In genomic region chr21:33874161-33874560, GRCh38 we compare ENCODE assay signal across 18 cellular contexts. TPM values are rescaled to one million over a fixed set of nuclear protein-coding genes. Genes with fewer than 3 reads are reported as not detected.
DNase-seq lines count a peak whose midpoint lies in the region; ATAC-seq and TF ChIP-seq lines count a peak whose summit lies in the region.
"Had no signal": no experiment of that assay in that cellular context is flagged by ENCODE, and none has a peak within 500 bp of the region (broad histone marks: within the 10 kb centered on the region; RNA-seq: fewer than 3 reads in every experiment).

No MANE protein-coding gene starts in this region.

- no peak for ATAC-seq in upper lobe of right lung
- no peak for ATAC-seq in HG02981 (IDR thresholded peaks at IDR 0.05; ENCODE audit: unreplicated experiment)

- H2AFZ ChIP-seq in neuronal stem cell (ENCODE audit: low read length), result no peak overlapping the region

- no peaks in the 10 kb centered on the region for H3K36me3 Mint-ChIP-seq in chondrocyte (ENCODE audit: low read depth)
- H3K36me3 Mint-ChIP-seq in mesothelial cell of epicardium, result peaks cover 4% of the 10 kb centered on the region
- H3K36me3 Mint-ChIP-seq: CD4-positive, alpha-beta memory T cell had no signal

- H2BK12ac ChIP-seq in neuronal stem cell (ENCODE audit: low read length), result no peak overlapping the region

- H3K4me2 ChIP-seq in neuronal stem cell (ENCODE audit: insufficient read depth, low read length, poor library complexity, severe bottlenecking), result no peak overlapping the region

- no peak overlapping the region for H4K91ac ChIP-seq in neuronal stem cell (ENCODE audit: low read depth, low read length, poor library complexity)

- H3K4me1 Mint-ChIP-seq in chondrocyte (ENCODE audit: low read depth) (peaks cover 9% of the 10 kb centered on the region), mesothelial cell of epicardium (no peaks in the 10 kb centered on the region)
- H3K4me1 Mint-ChIP-seq: CD4-positive, alpha-beta memory T cell had no signal

- DNase-seq in chondrocyte (ENCODE audit: low spot score), result peak; percentile 63
- no peak for DNase-seq in neuronal stem cell (ENCODE audit: low spot score)
- peak; percentile 25 for DNase-seq in sigmoid colon
- peak; percentile 31 for DNase-seq in upper lobe of right lung
- DNase-seq in NOMO-1 treated with dmso at 0.1 percent for 144 hours (lab: John Stamatoyannopoulos, UW; ENCODE audit: unreplicated experiment), result no peak
- no peak for DNase-seq in head of caudate nucleus
- no peak for DNase-seq in mesothelial cell of epicardium (ENCODE audit: low spot score in 2 of 2, unreplicated experiment in 2 of 2)
- DNase-seq: C1 segment of cervical spinal cord; Calu3; CD4-positive, alpha-beta memory T cell; COR-L47; DMS53; DMS79 treated with DMSO at 0.1 percent for 48 hours; GF-D8; GOT3; HFFc6 had no signal

- H3K4me3 ChIP-seq in neuronal stem cell (ENCODE audit: low read length in 2 of 2) (no peak overlapping the region), sigmoid colon (no peak overlapping the region), upper lobe of right lung (no peak overlapping the region)
- H3K4me3 ChIP-seq: HAP-1 had no signal

- H3K4me1 ChIP-seq in neuronal stem cell (ENCODE audit: control insufficient read depth in 2 of 2, insufficient read depth in 1 of 2, low read depth in 1 of 2, low read length in 2 of 2) (no peaks in the 10 kb centered on the region), sigmoid colon (no peaks in the 10 kb centered on the region), upper lobe of right lung (no peaks in the 10 kb centered on the region)
- H3K4me1 ChIP-seq: HAP-1 had no signal

- no CpG with 5 or more reads among the region's 7 CpGs for WGBS in neuronal stem cell (ENCODE audit: extremely low coverage in 2 of 2, insufficient read length in 2 of 2, insufficient replicate concordance in 1 of 2), 2 donors
- WGBS in sigmoid colon, 2 donors, result 94 to 96% methylated on average over 7 of the region's 7 CpGs

- intact Hi-C loops in sigmoid colon (cut with DNase I) (no loop called here), upper lobe of right lung (cut with DNase I) (no loop called here), head of caudate nucleus (cut with DNase I) (no loop called here)

- no peak overlapping the region for H2BK5ac ChIP-seq in neuronal stem cell (ENCODE audit: low read length)

- peak overlapping the region; percentile 34 for H3K23ac ChIP-seq in neuronal stem cell (ENCODE audit: low read depth, low read length, poor library complexity)

- H3K9me3 Mint-ChIP-seq in chondrocyte (ENCODE audit: low read depth) (no peaks in the 10 kb centered on the region), mesothelial cell of epicardium (no peaks in the 10 kb centered on the region)
- H3K9me3 Mint-ChIP-seq: HFFc6 had no signal

- H3K18ac ChIP-seq in neuronal stem cell (ENCODE audit: low read length), result peak overlapping the region; percentile 80

- no peaks in the 10 kb centered on the region for H3K79me1 ChIP-seq in neuronal stem cell (ENCODE audit: low read depth, low read length)

- H3K36me3 ChIP-seq in neuronal stem cell (replicated peaks in 1 of 2; ENCODE audit: control insufficient read depth in 2 of 2, insufficient read depth in 2 of 2, low read length in 2 of 2), result no peaks in the 10 kb centered on the region
- H3K36me3 ChIP-seq in sigmoid colon, result no peaks in the 10 kb centered on the region
- H3K36me3 ChIP-seq in upper lobe of right lung, result no peaks in the 10 kb centered on the region
- H3K36me3 ChIP-seq: HAP-1 had no signal

- TF ChIP-seq EP300 in sigmoid colon (IDR thresholded peaks at IDR 0.05), result no peak

- H2BK15ac ChIP-seq in neuronal stem cell (ENCODE audit: low read length), result no peak overlapping the region

- H3K27ac ChIP-seq in neuronal stem cell (replicated peaks; ENCODE audit: low read length) (no peak overlapping the region), sigmoid colon (no peak overlapping the region), upper lobe of right lung (no peak overlapping the region)

- no peak overlapping the region for H3K27ac Mint-ChIP-seq in chondrocyte (ENCODE audit: unreplicated experiment)
- no peak overlapping the region for H3K27ac Mint-ChIP-seq in mesothelial cell of epicardium
- H3K27ac Mint-ChIP-seq: HFFc6 had no signal

- peak overlapping the region; percentile 68 for H2AK5ac ChIP-seq in neuronal stem cell (ENCODE audit: low read depth, low read length)

- H3K27me3 ChIP-seq in neuronal stem cell (ENCODE audit: control insufficient read depth in 3 of 3, insufficient read depth in 3 of 3, low read depth in 1 of 3, low read length in 3 of 3), result no peaks in the 10 kb centered on the region
- no peaks in the 10 kb centered on the region for H3K27me3 ChIP-seq in sigmoid colon
- no peaks in the 10 kb centered on the region for H3K27me3 ChIP-seq in upper lobe of right lung

- no peak for TF ChIP-seq CTCF in chondrocyte (IDR thresholded peaks at IDR 0.05)
- TF ChIP-seq CTCF in sigmoid colon (IDR thresholded peaks at IDR 0.05), result no peak
- TF ChIP-seq CTCF in upper lobe of right lung (IDR thresholded peaks at IDR 0.05), result no peak
- no peak for TF ChIP-seq CTCF in mesothelial cell of epicardium (IDR thresholded peaks at IDR 0.05; ENCODE audit: unreplicated experiment)

- peak overlapping the region; percentile 71 for H3K14ac ChIP-seq in neuronal stem cell (ENCODE audit: low read length)

- peak overlapping the region; percentile 48 for H4K8ac ChIP-seq in neuronal stem cell (ENCODE audit: low read depth, low read length)

- no peak overlapping the region for H2BK120ac ChIP-seq in neuronal stem cell (ENCODE audit: low read depth, low read length)

- no peak overlapping the region for H3K4me3 Mint-ChIP-seq in chondrocyte (ENCODE audit: unreplicated experiment)
- H3K4me3 Mint-ChIP-seq in mesothelial cell of epicardium, result no peak overlapping the region
- H3K4me3 Mint-ChIP-seq: CD4-positive, alpha-beta memory T cell; HFFc6 had no signal

- H3K27me3 Mint-ChIP-seq in chondrocyte (ENCODE audit: low read depth), result peaks cover 2% of the 10 kb centered on the region
- no peaks in the 10 kb centered on the region for H3K27me3 Mint-ChIP-seq in mesothelial cell of epicardium (ENCODE audit: low read depth)

- TF ChIP-seq POLR2A in sigmoid colon (IDR thresholded peaks at IDR 0.05), result no peak

- no peak overlapping the region for H3K9ac ChIP-seq in neuronal stem cell (ENCODE audit: low read depth, low read length, poor library complexity)

- no peak overlapping the region for H3K4ac ChIP-seq in neuronal stem cell (ENCODE audit: low read length)

- H3K9me3 ChIP-seq in neuronal stem cell (replicated peaks in 1 of 2; ENCODE audit: control insufficient read depth in 2 of 2, insufficient read depth in 1 of 2, low read depth in 1 of 2, low read length in 2 of 2) (peaks cover 0 to 5% of the 10 kb centered on the region in 2 donors), sigmoid colon (no peaks in the 10 kb centered on the region), upper lobe of right lung (no peaks in the 10 kb centered on the region)
- H3K9me3 ChIP-seq: HAP-1 had no signal

RNA-seq across cellular contexts. Expression of gene ATP5PO, which starts 41.4 kb away (rescaled TPM):
- total RNA-seq in chondrocyte (129 to 131 TPM (median 131 TPM) in 3 replicates), sigmoid colon (100 to 1,000 TPM; 277 to 468 (median 356) TPM), upper lobe of right lung (107 TPM), mesothelial cell of epicardium (156 to 159 TPM (median 158 TPM) in 3 replicates)
- 378 TPM for polyA plus RNA-seq in neuronal stem cell (2013, experiment 1 of 2)
- 387 TPM for polyA plus RNA-seq in neuronal stem cell (2013, experiment 2 of 2)
- 100 to 1,000 TPM; 378 to 742 (median 633) TPM for polyA plus RNA-seq in sigmoid colon

Comparison
In these comparisons a context has a peak if more than half of its experiments do, and no peak if none do; other contexts are left out.
1. DNase-seq: peak in chondrocyte (single experiment), sigmoid colon (single experiment) and upper lobe of right lung (single experiment); none in neuronal stem cell (single experiment), NOMO-1 treated with dmso at 0.1 percent for 144 hours (single experiment), head of caudate nucleus (0 of 42) and mesothelial cell of epicardium (0 of 2).